ENCODE assay signal across 8 cellular contexts in genomic region chr22:23281406-23282088, GRCh38.
DNase-seq lines count a peak whose midpoint lies in the region; ATAC-seq and TF ChIP-seq lines count a peak whose summit lies in the region.

No MANE protein-coding gene starts in this region.

- H3K4me2 ChIP-seq in GM23338 = no peak overlapping the region

- H3K4me3 Mint-ChIP-seq in GM23338 = no peak overlapping the region

- no peak overlapping the region for H3K4me3 ChIP-seq in AG09309 (ENCODE audit: control insufficient read depth, low read depth, low read length)
- H3K4me3 ChIP-seq in GM23338 = no peak overlapping the region
- H3K4me3 ChIP-seq in dorsolateral prefrontal cortex = peak overlapping the region in 3 of 59 donors; percentile 9 to 17 (median 13)

- peaks cover 16% of the 10 kb centered on the region for H3K27me3 Mint-ChIP-seq in GM23338 (ENCODE audit: insufficient read depth, low read depth, poor library complexity)

- peaks cover 6% of the 10 kb centered on the region; the same call in 1 of the 2 replicates for H4K20me1 ChIP-seq in GM23338 (replicated peaks; ENCODE audit: insufficient read depth)

- no peaks in the 10 kb centered on the region for H3K9me2 ChIP-seq in GM23338 (ENCODE audit: insufficient read depth)

- ATAC-seq in GM23338 (peak; percentile 92), GM19397 (IDR thresholded peaks at IDR 0.05; ENCODE audit: unreplicated experiment) (no peak)

- H3K27ac ChIP-seq in GM23338 (ENCODE audit: low read depth) = 0 out of 2 replicates have a peak overlapping the region, but pooled peaks have one; percentile 50
- peak overlapping the region in 52 of 59 donors; percentile 2 to 85 (median 68) for H3K27ac ChIP-seq in dorsolateral prefrontal cortex

- no peaks in the 10 kb centered on the region for H3K27me3 ChIP-seq in GM23338 (ENCODE audit: insufficient read depth)
- H3K27me3 ChIP-seq in dorsolateral prefrontal cortex = no peaks in the 10 kb centered on the region

- no peaks in the 10 kb centered on the region; the same call in 2 of the 3 replicates for H3K9me3 Mint-ChIP-seq in GM23338

- H3K27ac Mint-ChIP-seq in GM23338 = peak overlapping the region; percentile 44; the same call in 1 of the 2 replicates

- no peaks in the 10 kb centered on the region for H3F3A ChIP-seq in GM23338 (replicated peaks; ENCODE audit: low read depth)

- TF ChIP-seq CTCF in AG09309 (IDR thresholded peaks at IDR 0.05; ENCODE audit: control insufficient read depth, insufficient read depth, low read depth, low read length, missing control alignments) = peak; percentile 95
- peak; percentile 76 to 95 for TF ChIP-seq CTCF in GM23338 (conservative IDR thresholded peaks at IDR 0.05; ENCODE audit: low read depth in 2 of 2)
- peak; percentile 85 to 99 (median 97) for TF ChIP-seq CTCF in dorsolateral prefrontal cortex (IDR thresholded peaks at IDR 0.05 in 54 of 56, conservative IDR thresholded peaks at IDR 0.05 in 2 of 56; ENCODE audit: low read depth in 1 of 56, partially characterized antibody in 56 of 56)

- 0 out of 3 replicates have a peak, but pooled peaks cover 4% of the 10 kb centered on the region for H3K4me1 Mint-ChIP-seq in GM23338

- peaks cover 38% of the 10 kb centered on the region for H3K36me3 Mint-ChIP-seq in GM23338 (ENCODE audit: low read depth)

- DNase-seq in AG09309 (ENCODE audit: low read depth) (peak; percentile 23), GM23338 (ENCODE audit: low spot score) (peak; percentile 93), NCI-H526 (lab: John Stamatoyannopoulos, UW) (peak; percentile 37 to 72), dorsolateral prefrontal cortex (peak; percentile 84 to 92 (median 91)), lung microvascular endothelial cell (ENCODE audit: low read depth in 2 of 2) (peak; percentile 80 to 87)
- DNase-seq in activated CD4-positive, alpha-beta T cell treated with anti-CD3 and anti-CD28 coated beads, Interleukin-2, amount 50 U/mL, for 48 hours = peak; percentile 85 to 88
- DNase-seq in stimulated activated CD4-positive, alpha-beta T cell treated with anti-CD3 and anti-CD28 coated beads, TNF-alpha, amount 100 ng/mL, for 24 hours (ENCODE audit: low read depth in 3 of 3) = peak; percentile 62 to 79 (median 70)

- intact Hi-C loops in dorsolateral prefrontal cortex (cut with DNase I) = loop anchor here (1.0 to 5.0 kb wide), 3 partner anchors 103 to 324 kb away; no protein-coding TSS in a partner anchor

- H3K79me2 ChIP-seq in GM23338 (replicated peaks; ENCODE audit: insufficient read depth) = no peaks in the 10 kb centered on the region

- H3K4me1 ChIP-seq in GM23338 (ENCODE audit: insufficient read depth) = no peaks in the 10 kb centered on the region

- no peak overlapping the region for H2AFZ ChIP-seq in GM23338

- H3K36me3 ChIP-seq in GM23338 (ENCODE audit: insufficient read depth) = peaks cover 4% of the 10 kb centered on the region

TF ChIP-seq in GM23338, 12 proteins besides CTCF, POLR2A, EP300 and RAD21 (continues in another document):
- no peak for TF ChIP-seq STAT1 (IDR thresholded peaks at IDR 0.05; ENCODE audit: unreplicated experiment)
- TF ChIP-seq CREB1 (CRISPR knock-in tag; IDR thresholded peaks at IDR 0.05; ENCODE audit: low read depth) = no peak
- no peak for TF ChIP-seq EZH2 (IDR thresholded peaks at IDR 0.05; ENCODE audit: low read depth, unreplicated experiment)
- no peak for TF ChIP-seq NANOG (IDR thresholded peaks at IDR 0.05; ENCODE audit: borderline replicate concordance)
- no peak for TF ChIP-seq JUNB (IDR thresholded peaks at IDR 0.05; ENCODE audit: unreplicated experiment)
- no peak for TF ChIP-seq EZH2phosphoT487 (IDR thresholded peaks at IDR 0.05; ENCODE audit: unreplicated experiment)
- TF ChIP-seq, protein P1, sequence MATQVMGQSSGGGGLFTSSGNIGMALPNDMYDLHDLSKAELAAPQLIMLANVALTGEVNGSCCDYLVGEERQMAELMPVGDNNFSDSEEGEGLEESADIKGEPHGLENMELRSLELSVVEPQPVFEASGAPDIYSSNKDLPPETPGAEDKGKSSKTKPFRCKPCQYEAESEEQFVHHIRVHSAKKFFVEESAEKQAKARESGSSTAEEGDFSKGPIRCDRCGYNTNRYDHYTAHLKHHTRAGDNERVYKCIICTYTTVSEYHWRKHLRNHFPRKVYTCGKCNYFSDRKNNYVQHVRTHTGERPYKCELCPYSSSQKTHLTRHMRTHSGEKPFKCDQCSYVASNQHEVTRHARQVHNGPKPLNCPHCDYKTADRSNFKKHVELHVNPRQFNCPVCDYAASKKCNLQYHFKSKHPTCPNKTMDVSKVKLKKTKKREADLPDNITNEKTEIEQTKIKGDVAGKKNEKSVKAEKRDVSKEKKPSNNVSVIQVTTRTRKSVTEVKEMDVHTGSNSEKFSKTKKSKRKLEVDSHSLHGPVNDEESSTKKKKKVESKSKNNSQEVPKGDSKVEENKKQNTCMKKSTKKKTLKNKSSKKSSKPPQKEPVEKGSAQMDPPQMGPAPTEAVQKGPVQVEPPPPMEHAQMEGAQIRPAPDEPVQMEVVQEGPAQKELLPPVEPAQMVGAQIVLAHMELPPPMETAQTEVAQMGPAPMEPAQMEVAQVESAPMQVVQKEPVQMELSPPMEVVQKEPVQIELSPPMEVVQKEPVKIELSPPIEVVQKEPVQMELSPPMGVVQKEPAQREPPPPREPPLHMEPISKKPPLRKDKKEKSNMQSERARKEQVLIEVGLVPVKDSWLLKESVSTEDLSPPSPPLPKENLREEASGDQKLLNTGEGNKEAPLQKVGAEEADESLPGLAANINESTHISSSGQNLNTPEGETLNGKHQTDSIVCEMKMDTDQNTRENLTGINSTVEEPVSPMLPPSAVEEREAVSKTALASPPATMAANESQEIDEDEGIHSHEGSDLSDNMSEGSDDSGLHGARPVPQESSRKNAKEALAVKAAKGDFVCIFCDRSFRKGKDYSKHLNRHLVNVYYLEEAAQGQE (IDR thresholded peaks at IDR 0.05; ENCODE audit: unreplicated experiment) = no peak
- no peak for TF ChIP-seq ZNF462 (CRISPR knock-in tag; IDR thresholded peaks at IDR 0.05)

Comparison
In these comparisons a context has a peak if more than half of its experiments do, and no peak if none do; other contexts are left out.
1. DNase-seq: peak in every context shown above with its lines; median percentile 93 in GM23338; 91 in dorsolateral prefrontal cortex; 86 in activated CD4-positive, alpha-beta T cell treated with anti-CD3 and anti-CD28 coated beads, Interleukin-2, amount 50 U/mL, for 48 hours; 84 in lung microvascular endothelial cell; 70 in stimulated activated CD4-positive, alpha-beta T cell treated with anti-CD3 and anti-CD28 coated beads, TNF-alpha, amount 100 ng/mL, for 24 hours; 54 in NCI-H526; 23 in AG09309.